ENCODE assay signal across 23 cellular contexts in the genomic region with DNA sequence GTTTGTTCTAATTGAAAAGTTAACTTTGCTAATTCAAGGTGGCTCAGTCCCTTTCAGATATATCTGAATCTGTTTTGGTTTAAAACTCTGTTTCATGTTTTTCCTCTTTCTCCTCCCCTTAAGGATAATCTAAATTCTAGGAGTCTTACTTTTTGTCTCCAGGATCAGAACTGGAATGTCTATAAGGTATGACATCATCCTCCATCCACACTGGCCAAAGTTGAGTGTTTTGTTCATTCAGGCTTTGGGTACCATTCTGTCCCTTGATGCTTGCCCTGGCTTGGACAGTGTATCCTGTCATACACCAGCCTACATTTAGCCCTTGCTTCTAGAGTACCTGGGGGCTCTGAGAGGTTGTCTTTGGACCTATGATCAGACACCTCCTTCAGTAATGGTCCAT. TPM values are rescaled to one million over a fixed set of nuclear protein-coding genes. Genes with fewer than 3 reads are reported as not detected.
"Had no signal": no experiment of that assay in that cellular context is flagged by ENCODE, and none has a peak within 500 bp of the region (broad histone marks: within the 10 kb centered on the region; RNA-seq: fewer than 3 reads in every experiment).

No MANE protein-coding gene starts in this region.

- H3K27ac ChIP-seq: brain microvascular endothelial cell, cardiac muscle cell, RWPE1, VCaP had no signal

- ATAC-seq: activated CD4-positive, alpha-beta T cell treated with anti-CD3 and anti-CD28 coated beads for 36 hours; activated naive CD4-positive, alpha-beta T cell treated with anti-CD3 and anti-CD28 coated beads, Interleukin-2, amount 50 U/mL, for 72 hours; activated T-cell treated with anti-CD3 and anti-CD28 coated beads, Interleukin-2, amount 50 U/mL, for 72 hours had no signal

- H3K27ac Mint-ChIP-seq: activated CD4-positive, alpha-beta memory T cell treated with anti-CD3 and anti-CD28 coated beads, Interleukin-2, amount 10 ng/mL, durations not matched to agents 7 days and 5 days; activated CD4-positive, alpha-beta T cell treated with anti-CD3 and anti-CD28 coated beads for 36 hours; activated naive CD4-positive, alpha-beta T cell treated with anti-CD3 and anti-CD28 coated beads, Interleukin-2, amount 50 U/mL, for 72 hours had no signal

- H3K27me3 Mint-ChIP-seq: activated CD4-positive, alpha-beta memory T cell treated with anti-CD3 and anti-CD28 coated beads, Interleukin-2, amount 10 ng/mL, durations not matched to agents 7 days and 5 days; activated CD4-positive, alpha-beta T cell treated with anti-CD3 and anti-CD28 coated beads for 36 hours had no signal

- H3K9me3 Mint-ChIP-seq: activated CD4-positive, alpha-beta memory T cell treated with anti-CD3 and anti-CD28 coated beads, Interleukin-2, amount 10 ng/mL, durations not matched to agents 7 days and 5 days; activated naive CD4-positive, alpha-beta T cell treated with anti-CD3 and anti-CD28 coated beads, Interleukin-2, amount 50 U/mL, for 72 hours; activated T-cell treated with anti-CD3 and anti-CD28 coated beads, Interleukin-2, amount 50 U/mL, for 72 hours had no signal

- H3K36me3 ChIP-seq: brain microvascular endothelial cell, cardiac muscle cell had no signal

- H3K27me3 ChIP-seq: brain microvascular endothelial cell, cardiac muscle cell had no signal

- DNase-seq: activated CD4-positive, alpha-beta memory T cell treated with anti-CD3 and anti-CD28 coated beads, Interleukin-2, amount 10 ng/mL, durations not matched to agents 7 days and 5 days; activated CD4-positive, alpha-beta T cell treated with anti-CD3 and anti-CD28 coated beads for 36 hours; activated CD4-positive, alpha-beta T cell treated with anti-CD3 and anti-CD28 coated beads, Interleukin-2, amount 50 U/mL, for 1 hour; activated CD4-positive, CD25-positive, alpha-beta regulatory T cell; activated T-cell treated with anti-CD3 and anti-CD28 coated beads, Interleukin-2, amount 50 U/mL, for 72 hours; brain microvascular endothelial cell; cerebellar nuclear complex; KBM-7; NCI-H1092 treated with DMSO at 0.1 percent for 48 hours; NCI-H1417 treated with DMSO at 0.1 percent for 48 hours; NCI-H1694; NCI-H2029; NCI-H2107; NCI-H345; NCI-H510A; NCI-H526 treated with DMSO at 0.1 percent for 48 hours; NCI-H82; SHP77 treated with DMSO at 0.1 percent for 48 hours had no signal

- H3K4me3 Mint-ChIP-seq: activated CD4-positive, alpha-beta memory T cell treated with anti-CD3 and anti-CD28 coated beads, Interleukin-2, amount 10 ng/mL, durations not matched to agents 7 days and 5 days; activated CD4-positive, alpha-beta T cell treated with anti-CD3 and anti-CD28 coated beads for 36 hours; activated T-cell treated with anti-CD3 and anti-CD28 coated beads, Interleukin-2, amount 50 U/mL, for 72 hours had no signal

- H3K4me3 ChIP-seq: cardiac muscle cell had no signal

RNA-seq across cellular contexts. Expression of a gene that starts 56.8 kb away (rescaled TPM):
- total RNA-seq: OCI-LY7 had no signal
